ENCODE assay signal across 8 cellular contexts in the genomic region with DNA sequence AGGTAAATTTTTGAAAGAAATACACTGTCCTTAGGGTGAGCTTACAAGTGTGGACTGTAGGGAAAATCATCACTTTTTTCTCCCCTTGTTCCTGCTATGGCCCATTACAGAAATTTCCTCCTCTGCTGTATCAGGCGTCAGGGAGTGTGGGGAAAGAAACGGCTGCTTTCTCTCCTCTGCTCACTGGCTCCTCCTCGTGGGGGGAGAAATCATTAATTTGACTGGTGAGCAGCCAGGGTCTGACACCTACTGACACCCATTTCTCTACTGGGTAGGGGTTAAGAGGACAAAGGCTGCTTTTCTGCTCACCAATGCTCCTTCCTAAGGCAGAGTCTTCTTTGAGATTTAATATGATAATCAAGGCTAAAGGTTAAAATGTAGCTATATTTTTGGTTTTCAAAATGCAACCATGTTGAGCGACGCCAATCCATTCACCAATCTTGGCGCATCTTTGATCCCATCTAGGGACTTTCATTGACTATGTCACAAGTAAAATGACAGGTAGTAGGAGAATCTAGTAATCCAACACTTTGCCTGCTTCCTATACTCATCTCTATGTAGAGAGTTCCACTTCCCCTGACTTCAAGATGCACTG. TPM values are rescaled to one million over a fixed set of nuclear protein-coding genes. Genes with fewer than 3 reads are reported as not detected.
DNase-seq lines count a peak whose midpoint lies in the region; ATAC-seq, FAIRE-seq and TF ChIP-seq lines count a peak whose summit lies in the region.

No MANE protein-coding gene starts in this region.

- no peak overlapping the region for H3K4me3 Mint-ChIP-seq in activated CD4-positive, alpha-beta T cell treated with anti-CD3 and anti-CD28 coated beads for 36 hours
- H3K4me3 Mint-ChIP-seq in memory B cell, result no peak overlapping the region

- no peaks in the 10 kb centered on the region for H3K4me1 Mint-ChIP-seq in activated CD4-positive, alpha-beta T cell treated with anti-CD3 and anti-CD28 coated beads for 36 hours
- peaks cover 4% of the 10 kb centered on the region for H3K4me1 Mint-ChIP-seq in memory B cell

- DNase-seq in A172 (ENCODE audit: low spot score), result peak; percentile 31
- DNase-seq in GM12891 (ENCODE audit: insufficient read length, low spot score), result peak; percentile 25
- no peak for DNase-seq in LNCaP clone FGC (ENCODE audit: low read depth)
- peak; percentile 71 for DNase-seq in activated CD4-positive, alpha-beta T cell treated with anti-CD3 and anti-CD28 coated beads for 36 hours
- DNase-seq in coronary artery (ENCODE audit: low spot score), result no peak
- peak; percentile 54 to 68 for DNase-seq in memory B cell (ENCODE audit: low spot score in 2 of 2)
- DNase-seq in stimulated activated naive CD4-positive, alpha-beta T cell (lab: John Stamatoyannopoulos, UW), result peak; percentile 8 to 64 (median 24)
- DNase-seq in dedifferentiated amniotic fluid mesenchymal stem cell (ENCODE audit: extremely low spot score), result no peak

- TF ChIP-seq CTCF in LNCaP clone FGC (IDR thresholded peaks at IDR 0.05; ENCODE audit: control insufficient read depth, extremely low read depth, insufficient read depth), result peak; percentile 56
- peak; percentile 36 for TF ChIP-seq CTCF in coronary artery (IDR thresholded peaks at IDR 0.05)

- H3K27ac Mint-ChIP-seq in activated CD4-positive, alpha-beta T cell treated with anti-CD3 and anti-CD28 coated beads for 36 hours, result no peak overlapping the region
- H3K27ac Mint-ChIP-seq in memory B cell, result peak overlapping the region; percentile 35

- ATAC-seq in activated CD4-positive, alpha-beta T cell treated with anti-CD3 and anti-CD28 coated beads for 36 hours, result peak; percentile 68
- ATAC-seq in memory B cell (ENCODE audit: low read depth), result peak; percentile 73

- intact Hi-C loops in activated CD4-positive, alpha-beta T cell treated with anti-CD3 and anti-CD28 coated beads for 36 hours (cut with DNase I, micrococcal nuclease), result loop anchor here (1.0 kb wide), 1 partner anchor 115 kb away; no protein-coding TSS in a partner anchor

- CTCF ChIA-PET in activated CD4-positive, alpha-beta T cell treated with anti-CD3 and anti-CD28 coated beads for 36 hours (lab: Charles Lee), result interaction anchor here (0.7 to 1.5 kb wide), 9 partner anchors 11 to 174 kb away, joined by 3 to 5 read pairs (median 3); no protein-coding TSS in a partner anchor

- no peaks in the 10 kb centered on the region for H3K27me3 Mint-ChIP-seq in activated CD4-positive, alpha-beta T cell treated with anti-CD3 and anti-CD28 coated beads for 36 hours
- H3K27me3 Mint-ChIP-seq in memory B cell, result no peaks in the 10 kb centered on the region

- no peak overlapping the region for H3K27ac ChIP-seq in coronary artery

- TF ChIP-seq POLR2A in GM12891 (IDR thresholded peaks at IDR 0.05; ENCODE audit: low read depth, low read length), result no peak

- POLR2A ChIA-PET in activated CD4-positive, alpha-beta T cell treated with anti-CD3 and anti-CD28 coated beads for 36 hours (lab: Charles Lee), result no interaction called here

- peaks cover 20% of the 10 kb centered on the region for H3K36me3 Mint-ChIP-seq in activated CD4-positive, alpha-beta T cell treated with anti-CD3 and anti-CD28 coated beads for 36 hours (ENCODE audit: low read depth)
- peaks cover 16% of the 10 kb centered on the region for H3K36me3 Mint-ChIP-seq in memory B cell

- peak; percentile 81 for FAIRE-seq in GM12891 (lab: Jason Lieb, UNC)

- H3K4me3 ChIP-seq in LNCaP clone FGC (ENCODE audit: low read depth, low read length) (no peak overlapping the region), coronary artery (no peak overlapping the region)

- H3K9me3 Mint-ChIP-seq in activated CD4-positive, alpha-beta T cell treated with anti-CD3 and anti-CD28 coated beads for 36 hours (ENCODE audit: low read depth), result no peaks in the 10 kb centered on the region
- H3K9me3 Mint-ChIP-seq in memory B cell, result no peaks in the 10 kb centered on the region

TF ChIP-seq in GM12891, 5 proteins besides CTCF, POLR2A, EP300 and RAD21:
- TF ChIP-seq TAF1 (IDR thresholded peaks at IDR 0.05; ENCODE audit: low read depth, low read length) (no peak), PAX5 (IDR thresholded peaks at IDR 0.05; ENCODE audit: insufficient read depth, low read length, severe bottlenecking) (no peak), POU2F2 (IDR thresholded peaks at IDR 0.05; ENCODE audit: low read depth, low read length) (no peak), POLR2AphosphoS5 (IDR thresholded peaks at IDR 0.05; ENCODE audit: low read depth, low read length) (no peak), SPI1 (IDR thresholded peaks at IDR 0.05; ENCODE audit: low read depth, low read length) (no peak)

RNA-seq across cellular contexts. Expression of a gene that starts 25.1 kb away (rescaled TPM):
- total RNA-seq in A172 (2014; rRNA removed; shearing (Covaris generic)), result 38.0 and 42.1 TPM in 2 replicates
- 1.0 TPM for polyA plus RNA-seq in GM12891 (2012; ENCODE audit: low read depth, missing spikeins)
- 10 to 100 TPM; 12.4 to 12.5 TPM for total RNA-seq in activated CD4-positive, alpha-beta T cell treated with anti-CD3 and anti-CD28 coated beads for 36 hours

Comparison
In these comparisons a context has a peak if more than half of its experiments do, and no peak if none do; other contexts are left out.
1. DNase-seq: peak in A172 (single experiment), GM12891 (single experiment), activated CD4-positive, alpha-beta T cell treated with anti-CD3 and anti-CD28 coated beads for 36 hours (single experiment), memory B cell (2 of 2) and stimulated activated naive CD4-positive, alpha-beta T cell (6 of 6); none in LNCaP clone FGC (single experiment), coronary artery (single experiment) and dedifferentiated amniotic fluid mesenchymal stem cell (single experiment).